ENCODE assay signal across 14 cellular contexts in the genomic region with DNA sequence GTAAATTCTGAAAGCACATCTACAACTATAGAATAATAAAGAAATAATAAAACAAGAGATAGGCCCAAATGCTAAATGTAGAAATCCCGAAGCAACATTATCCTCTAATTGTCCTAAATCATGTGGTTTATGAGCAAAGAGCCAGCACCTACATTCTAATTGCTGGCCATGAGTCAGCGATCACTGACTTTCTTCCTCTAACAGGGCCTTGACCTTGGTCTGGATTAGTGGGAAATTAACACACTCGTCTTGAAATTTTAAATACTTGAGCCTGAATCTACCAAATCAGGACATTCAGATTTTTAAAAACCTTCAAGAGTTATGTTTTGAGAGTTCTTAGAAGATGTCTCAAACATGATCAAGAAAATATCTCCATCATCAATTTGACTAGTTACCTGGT.
A peak's percentile ranks its signal among the peaks of the same experiment; 100 is the strongest.
DNase-seq lines count a peak whose midpoint lies in the region; ATAC-seq, FAIRE-seq and TF ChIP-seq lines count a peak whose summit lies in the region.
"Had no signal": no experiment of that assay in that cellular context is flagged by ENCODE, and none has a peak within 500 bp of the region (broad histone marks: within the 10 kb centered on the region; RNA-seq: fewer than 3 reads in every experiment).

No MANE protein-coding gene starts in this region.

- H3K9me1 ChIP-seq in endothelial cell of umbilical vein (replicated peaks; ENCODE audit: control insufficient read depth, extremely low read depth, insufficient read depth, low read length): no peaks in the 10 kb centered on the region

- TF ChIP-seq CTCF in endothelial cell of umbilical vein (IDR thresholded peaks at IDR 0.05; ENCODE audit: extremely low read depth in 1 of 2, insufficient read depth in 1 of 2, low read depth in 1 of 2, low read length in 2 of 2) (no peak), osteocyte (IDR thresholded peaks at IDR 0.05) (no peak)

- H3K27me3 ChIP-seq in endothelial cell of umbilical vein (ENCODE audit: control insufficient read depth in 2 of 2, insufficient read depth in 2 of 2, low read length in 2 of 2): no peaks in the 10 kb centered on the region
- H3K27me3 ChIP-seq: sigmoid colon had no signal

- peak overlapping the region; percentile 63 for H3K4me2 ChIP-seq in endothelial cell of umbilical vein (ENCODE audit: insufficient read depth, low read length)

- H3K79me2 ChIP-seq in endothelial cell of umbilical vein (ENCODE audit: control insufficient read depth, insufficient read depth, low read length): peaks cover 11% of the 10 kb centered on the region

- peak; percentile 40 for TF ChIP-seq POLR2A in endothelial cell of umbilical vein (IDR thresholded peaks at IDR 0.05; ENCODE audit: low read depth, low read length)
- TF ChIP-seq POLR2A in H54 (IDR thresholded peaks at IDR 0.05; ENCODE audit: low read depth, low read length): no peak

- peak; percentile 40 for FAIRE-seq in endothelial cell of umbilical vein (lab: Jason Lieb, UNC)
- FAIRE-seq in H54 (lab: Jason Lieb, UNC): no peak

- dilution Hi-C loops in endothelial cell of umbilical vein (cut with MboI; ENCODE audit: extremely low pct_ligation_motif_present, low sequenced_read_pairs): no loop called here

- CTCF ChIA-PET in endothelial cell of umbilical vein (lab: Charles Lee): interaction anchor here (1.3 to 4.3 kb wide), 5 partner anchors 25 to 324 kb away, joined by 3 to 26 read pairs (median 10); no protein-coding TSS in a partner anchor

- H3K27ac Mint-ChIP-seq in osteocyte (ENCODE audit: unreplicated experiment): peak overlapping the region; percentile 86

- H3K9me3 Mint-ChIP-seq in osteocyte (ENCODE audit: unreplicated experiment): peaks cover 4% of the 10 kb centered on the region

- H3K4me3 ChIP-seq in endothelial cell of umbilical vein (replicated peaks in 1 of 3; ENCODE audit: insufficient read depth in 1 of 3, low read depth in 1 of 3, low read length in 3 of 3): no peak overlapping the region
- H3K4me3 ChIP-seq: sigmoid colon had no signal

- BruUV-seq in endothelial cell of umbilical vein (replicated peaks; lab: Mats Ljungman, UMichigan): TSS peak; percentile 63

- DNase-seq in GM03348 (ENCODE audit: low spot score) (peak; percentile 10), NCI-H460 (ENCODE audit: extremely low read depth, low read depth) (peak; percentile 84), endothelial cell of umbilical vein (ENCODE audit: low read depth, low spot score) (peak; percentile 76), osteocyte (ENCODE audit: extremely low spot score, unreplicated experiment) (no peak), NCI-H524 (lab: John Stamatoyannopoulos, UW) (no peak), H54 (ENCODE audit: insufficient read length, low spot score) (no peak), SHP77 (lab: John Stamatoyannopoulos, UW) (no peak)
- DNase-seq: activated CD8-positive, alpha-beta memory T cell treated with anti-CD3 and anti-CD28 coated beads for 24 hours; activated naive CD4-positive, alpha-beta T cell treated with Interleukin-2 at 50 U/mL for 16 hours; cerebellar nuclear complex; NCI-H1092; SHP77 treated with DMSO at 0.1 percent for 48 hours; sigmoid colon had no signal

- POLR2A ChIA-PET in endothelial cell of umbilical vein (lab: Charles Lee): interaction anchor here (1.8 to 2.5 kb wide), 2 partner anchors 78 to 1137 kb away, joined by 4 to 18 read pairs; no protein-coding TSS in a partner anchor

- intact Hi-C loops in endothelial cell of umbilical vein (cut with micrococcal nuclease): loop anchor here (1.0 to 2.0 kb wide), 3 partner anchors 116 to 727 kb away; a partner anchor contains a TSS

- H3K4me1 Mint-ChIP-seq in osteocyte (ENCODE audit: unreplicated experiment): peaks cover 62% of the 10 kb centered on the region

- H4K20me1 ChIP-seq in endothelial cell of umbilical vein (replicated peaks; ENCODE audit: control insufficient read depth, extremely low read depth, insufficient read depth, low read length): no peaks in the 10 kb centered on the region

- peak overlapping the region; percentile 85 for H3K9ac ChIP-seq in endothelial cell of umbilical vein (replicated peaks; ENCODE audit: extremely low read depth, insufficient read depth, low read length)

- no peaks in the 10 kb centered on the region for H3K9me3 ChIP-seq in endothelial cell of umbilical vein (replicated peaks; ENCODE audit: control insufficient read depth, insufficient read depth, low read length)
- H3K9me3 ChIP-seq: sigmoid colon had no signal

- peak overlapping the region; percentile 96 for H3K27ac ChIP-seq in endothelial cell of umbilical vein (ENCODE audit: insufficient read depth, low read depth, low read length)
- H3K27ac ChIP-seq: sigmoid colon had no signal

- ATAC-seq in GM19395 (IDR thresholded peaks at IDR 0.05; ENCODE audit: unreplicated experiment): no peak

- no peak overlapping the region for H2AFZ ChIP-seq in endothelial cell of umbilical vein (ENCODE audit: low read depth, low read length)

- peaks cover 2% of the 10 kb centered on the region for H3K36me3 Mint-ChIP-seq in osteocyte (ENCODE audit: unreplicated experiment)

- H3K36me3 ChIP-seq in endothelial cell of umbilical vein (ENCODE audit: control insufficient read depth in 2 of 2, extremely low read depth in 1 of 2, insufficient read depth in 2 of 2, low read length in 2 of 2): no peaks in the 10 kb centered on the region
- H3K36me3 ChIP-seq: sigmoid colon had no signal

- H3K27me3 Mint-ChIP-seq in osteocyte (ENCODE audit: unreplicated experiment): no peaks in the 10 kb centered on the region

- peaks cover 70% of the 10 kb centered on the region for H3K4me1 ChIP-seq in endothelial cell of umbilical vein (ENCODE audit: control insufficient read depth, extremely low read depth, insufficient read depth, low read length)

- peak overlapping the region; percentile 49 for H3K4me3 Mint-ChIP-seq in osteocyte (ENCODE audit: unreplicated experiment)

TF ChIP-seq in endothelial cell of umbilical vein, 7 proteins besides CTCF, POLR2A, EP300 and RAD21:
- TF ChIP-seq POLR2AphosphoS5 (IDR thresholded peaks at IDR 0.05; ENCODE audit: insufficient read depth, low read depth, low read length) (peak; percentile 36), GATA2 (IDR thresholded peaks at IDR 0.05; ENCODE audit: insufficient read depth, insufficient read length, low read depth, low read length) (no peak), FOS (IDR thresholded peaks at IDR 0.05; ENCODE audit: borderline replicate concordance, insufficient read depth, low read length) (peak; percentile 83), MYC (IDR thresholded peaks at IDR 0.05; ENCODE audit: low read depth, low read length) (no peak), JUN (IDR thresholded peaks at IDR 0.05; ENCODE audit: borderline replicate concordance, insufficient read depth, insufficient read length, low read depth) (peak; percentile 48), EZH2 (IDR thresholded peaks at IDR 0.05; ENCODE audit: borderline replicate concordance, low read depth, low read length, severe bottlenecking) (no peak)
- TF ChIP-seq, protein P1, sequence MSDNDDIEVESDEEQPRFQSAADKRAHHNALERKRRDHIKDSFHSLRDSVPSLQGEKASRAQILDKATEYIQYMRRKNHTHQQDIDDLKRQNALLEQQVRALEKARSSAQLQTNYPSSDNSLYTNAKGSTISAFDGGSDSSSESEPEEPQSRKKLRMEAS (IDR thresholded peaks at IDR 0.05; ENCODE audit: insufficient read depth, insufficient read length): no peak

Comparison
In these comparisons a context has a peak if more than half of its experiments do, and no peak if none do; other contexts are left out.
1. DNase-seq: peak in GM03348 (single experiment), NCI-H460 (single experiment) and endothelial cell of umbilical vein (single experiment); none in osteocyte (single experiment), NCI-H524 (0 of 2), H54 (single experiment) and SHP77 (0 of 2).